Comparison of ENCODE assay signal across 8 cellular contexts in the genomic region with DNA sequence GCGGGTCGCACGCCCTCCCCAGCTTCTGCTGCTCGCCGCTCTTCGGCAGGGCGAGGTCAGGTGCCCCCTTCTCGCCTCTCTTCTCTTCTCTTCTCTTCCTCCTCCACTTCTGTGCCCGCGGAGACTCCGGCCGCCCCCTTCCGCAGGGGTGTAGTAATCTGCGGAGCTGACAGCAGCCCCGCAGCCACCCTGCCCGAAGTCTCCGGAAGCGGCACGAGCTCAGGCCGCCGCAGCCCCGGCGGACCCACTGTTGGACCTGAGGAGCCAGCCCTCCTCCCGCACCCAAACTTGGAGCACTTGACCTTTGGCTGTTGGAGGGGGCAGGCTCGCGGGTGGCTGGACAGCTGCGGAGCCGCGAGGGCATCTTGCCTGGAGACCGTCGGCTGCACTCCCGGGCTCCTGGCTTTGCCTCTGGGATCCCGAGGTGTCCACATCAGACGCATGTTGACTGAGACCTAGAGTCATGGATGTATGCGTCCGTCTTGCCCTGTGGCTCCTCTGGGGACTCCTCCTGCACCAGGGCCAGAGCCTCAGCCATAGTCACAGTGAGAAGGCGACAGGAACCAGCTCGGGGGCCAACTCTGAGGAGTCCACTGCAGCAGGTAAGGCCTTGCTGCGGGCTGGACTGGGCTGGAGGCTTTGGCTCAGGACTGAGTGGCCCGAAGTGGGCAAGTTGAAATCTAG. TPM values are rescaled to one million over a fixed set of nuclear protein-coding genes. Genes with fewer than 3 reads are reported as not detected.
DNase-seq lines count a peak whose midpoint lies in the region; ATAC-seq lines count a peak whose summit lies in the region.

No MANE protein-coding gene starts in this region.

- peaks cover 2% of the 10 kb centered on the region for H3K36me3 Mint-ChIP-seq in T-cell

- POLR2A ChIA-PET in T-cell (lab: Charles Lee) = interaction anchor here (0.6 to 4.8 kb wide), 7 partner anchors 14 to 217 kb away, joined by 3 to 58 read pairs (median 6); partner anchors contain the start of gene RHOG (in 1 of the 2)

- DNase-seq in T-cell (peak in 23 of 34 experiments; percentile 15 to 57 (median 40)), cerebellar cortex (ENCODE audit: low spot score) (peak; percentile 46), NCI-H446 treated with DMSO at 0.1 percent for 48 hours (lab: John Stamatoyannopoulos, UW) (no peak)
- peak; percentile 71 for DNase-seq in stimulated activated CD8-positive, alpha-beta memory T cell treated with anti-CD3 and anti-CD28 coated beads, Interleukin-4, amount 100 ng/mL, for 48 hours

- H3K9ac ChIP-seq in BLaER1 = peak overlapping the region; percentile 80

- peak overlapping the region; percentile 95 to 99 (median 98) for H3K4me3 Mint-ChIP-seq in T-cell

- no peaks in the 10 kb centered on the region for H3K36me3 ChIP-seq in BLaER1

- H3K27ac ChIP-seq in BLaER1 (peak overlapping the region; percentile 61), layer of hippocampus (ENCODE audit: low read depth, low read length) (peak overlapping the region; percentile 70)

- peaks cover 71% of the 10 kb centered on the region for H3K4me1 ChIP-seq in BLaER1

- CTCF ChIA-PET in T-cell (lab: Charles Lee) = interaction anchor here (0.9 to 9.2 kb wide), 25 partner anchors 8 to 241 kb away, joined by 3 to 248 read pairs (median 6); partner anchors contain the start of gene RHOG (in 1 of the 2)

- H3K9me3 ChIP-seq in BLaER1 = no peaks in the 10 kb centered on the region

- peaks cover 68 to 78% (median 75%) of the 10 kb centered on the region in 3 donors for H3K4me1 Mint-ChIP-seq in T-cell

- H4K20me1 ChIP-seq in BLaER1 = peaks cover 52% of the 10 kb centered on the region

- peak overlapping the region; percentile 83 to 91 for H3K27ac Mint-ChIP-seq in T-cell

- H3K4me3 ChIP-seq in BLaER1 = peak overlapping the region; percentile 89

- ATAC-seq in GM19328 (IDR thresholded peaks at IDR 0.05; ENCODE audit: unreplicated experiment) (peak; percentile 18), HG03439 (IDR thresholded peaks at IDR 0.05; ENCODE audit: unreplicated experiment) (peak; percentile 18), T-cell (replicated peaks in 1 of 4) (peak in 3 of 4 experiments; percentile 5 to 11 (median 7))

- H3K27me3 ChIP-seq in BLaER1 (peaks cover 8% of the 10 kb centered on the region; the same call in 1 of the 2 replicates), layer of hippocampus (ENCODE audit: control insufficient read depth, insufficient read depth, low read length) (no peaks in the 10 kb centered on the region)

- H3K27me3 Mint-ChIP-seq in T-cell = no peaks in the 10 kb centered on the region

- H3K9me3 Mint-ChIP-seq in T-cell = no peaks in the 10 kb centered on the region

- peak overlapping the region; percentile 98 for H3K4me2 ChIP-seq in BLaER1

RNA-seq across cellular contexts. Expression of gene STIM1, which starts 0.5 kb away (rescaled TPM):
- 100 to 1,000 TPM in 2 of 5 donors, 10 to 100 TPM in 3; 87.6 to 139 (median 94.5) TPM for total RNA-seq in T-cell

RNA-seq across cellular contexts. Expression of gene RHOG, which starts 15.2 kb away (rescaled TPM):
- 100 to 1,000 TPM in 4 of 5 donors, 10 to 100 TPM in 1; 88.1 to 108 (median 106) TPM for total RNA-seq in T-cell

RNA-seq across cellular contexts. Expression of gene PGAP2, which starts 47.6 kb away (rescaled TPM):
- total RNA-seq in T-cell = 10 to 100 TPM; 22.5 to 28.2 (median 24.6) TPM

RNA-seq across cellular contexts. Expression of gene NUP98, which starts 58.6 kb away (rescaled TPM):
- 100 to 1,000 TPM in 3 of 5 donors, 10 to 100 TPM in 2; 89.1 to 105 (median 102) TPM for total RNA-seq in T-cell
